In genomic region chr9:85743290-85744128, GRCh38 we compare ENCODE assay signal across 9 cellular contexts. TPM values are rescaled to one million over a fixed set of nuclear protein-coding genes. Genes with fewer than 3 reads are reported as not detected.
DNase-seq lines count a peak whose midpoint lies in the region; ATAC-seq and TF ChIP-seq lines count a peak whose summit lies in the region.
"Had no signal": no experiment of that assay in that cellular context is flagged by ENCODE, and none has a peak within 500 bp of the region (broad histone marks: within the 10 kb centered on the region; RNA-seq: fewer than 3 reads in every experiment).

No MANE protein-coding gene starts in this region.

- H3K36me3 ChIP-seq in ACC112 (ENCODE audit: insufficient read depth, low read length) (no peaks in the 10 kb centered on the region), SK-N-MC (ENCODE audit: insufficient read depth, low read length) (no peaks in the 10 kb centered on the region)
- H3K36me3 ChIP-seq: suprapubic skin had no signal

- H3K79me1 ChIP-seq in H9 (ENCODE audit: insufficient read depth, low read depth, low read length, poor library complexity, severe bottlenecking) = no peaks in the 10 kb centered on the region

- no peaks in the 10 kb centered on the region for H3K9me3 Mint-ChIP-seq in H9

- no peak overlapping the region for H3K14ac ChIP-seq in H9 (ENCODE audit: insufficient read depth, low read length)

- no peak overlapping the region for H3K4ac ChIP-seq in H9 (ENCODE audit: low read depth, low read length)

- H3K27me3 Mint-ChIP-seq in H9 (ENCODE audit: low read depth) = no peaks in the 10 kb centered on the region

- H3K23me2 ChIP-seq in H9 (ENCODE audit: insufficient read length, low read depth, low read length, poor library complexity, severe bottlenecking) = peaks cover 4% of the 10 kb centered on the region

- H3K9me3 ChIP-seq in H9 (ENCODE audit: control insufficient read depth, low read depth, low read length) (no peaks in the 10 kb centered on the region), SK-N-MC (ENCODE audit: low read depth, low read length) (no peaks in the 10 kb centered on the region)
- H3K9me3 ChIP-seq: suprapubic skin had no signal

- peak overlapping the region; percentile 54 to 67; a peak in 4 of 5 replicates for H3K4me3 Mint-ChIP-seq in H9

- H4K8ac ChIP-seq in H9 (replicated peaks; ENCODE audit: insufficient read length, low read depth, low read length) = no peak overlapping the region

- no peak overlapping the region for H3T11ph ChIP-seq in H9 (ENCODE audit: low read length)

- H3K9ac ChIP-seq in H9 (ENCODE audit: extremely low read depth, insufficient read length, low read length) (no peak overlapping the region), SK-N-MC (ENCODE audit: insufficient read length) (peak overlapping the region; percentile 66)

- ATAC-seq in GM21576 (IDR thresholded peaks at IDR 0.05; ENCODE audit: unreplicated experiment) (no peak), HG02623 (IDR thresholded peaks at IDR 0.05; ENCODE audit: unreplicated experiment) (no peak), GM21367 (IDR thresholded peaks at IDR 0.05; ENCODE audit: unreplicated experiment) (no peak)

- peaks cover 33 to 36% of the 10 kb centered on the region in 2 experiments for H3K4me1 Mint-ChIP-seq in H9

- no peak overlapping the region for H4K91ac ChIP-seq in H9 (ENCODE audit: insufficient read length, low read depth, low read length)

- no peak overlapping the region for H2AK5ac ChIP-seq in H9 (ENCODE audit: insufficient read length, low read length)

- no peak overlapping the region; the same call in 1 of the 2 replicates for H3K4me3 ChIP-seq in ACC112 (ENCODE audit: low read depth, low read length)
- peak overlapping the region; percentile 80 for H3K4me3 ChIP-seq in SK-N-MC
- no peak overlapping the region for H3K4me3 ChIP-seq in fibroblast of villous mesenchyme (ENCODE audit: low read depth, low read length)

- H4K20me1 ChIP-seq in H9 (ENCODE audit: control insufficient read depth, insufficient read depth, insufficient read length) = no peaks in the 10 kb centered on the region

- peak overlapping the region; percentile 82 for H3K27ac ChIP-seq in ACC112 (ENCODE audit: low read depth, low read length)
- H3K27ac ChIP-seq in H9 (ENCODE audit: insufficient read length, low read depth, low read length) = no peak overlapping the region
- no peak overlapping the region for H3K27ac ChIP-seq in SK-N-MC
- H3K27ac ChIP-seq: suprapubic skin had no signal

- H2BK5ac ChIP-seq in H9 (ENCODE audit: insufficient read length, low read length) = no peak overlapping the region

- peaks cover 23% of the 10 kb centered on the region for H3K79me2 ChIP-seq in ACC112 (ENCODE audit: control insufficient read depth, insufficient read depth, low read length, unreplicated experiment)
- peaks cover 10% of the 10 kb centered on the region; the same call in 1 of the 2 replicates for H3K79me2 ChIP-seq in H9 (ENCODE audit: insufficient read depth, low read length)

- TF ChIP-seq CTCF in H9 (conservative IDR thresholded peaks at IDR 0.05) (no peak), fibroblast of villous mesenchyme (IDR thresholded peaks at IDR 0.05; ENCODE audit: insufficient read depth, low read depth, low read length) (no peak)

- H2AFZ ChIP-seq in ACC112 (ENCODE audit: low read length, unreplicated experiment) (no peak overlapping the region), H9 (ENCODE audit: low read length) (no peak overlapping the region)

- peak overlapping the region; percentile 1 for H3K4me2 ChIP-seq in H9 (ENCODE audit: insufficient read depth, insufficient read length, low read length)

- no peak overlapping the region for H3K23ac ChIP-seq in H9 (ENCODE audit: insufficient read length, low read depth, low read length)

- no peak overlapping the region for H2BK20ac ChIP-seq in H9 (ENCODE audit: low read depth, low read length, poor library complexity, severe bottlenecking)

- peak overlapping the region in 1 of 3 experiments; percentile 41; a peak in 1 of 7 replicates for H3K27ac Mint-ChIP-seq in H9

- H4K5ac ChIP-seq in H9 (ENCODE audit: insufficient read length, low read depth, low read length) = no peak overlapping the region

- no peak overlapping the region for H3K56ac ChIP-seq in H9 (ENCODE audit: insufficient read length, low read depth, low read length)

- no peak overlapping the region for H3K18ac ChIP-seq in H9 (ENCODE audit: insufficient read length, low read depth, low read length)

- no peak overlapping the region for H2BK15ac ChIP-seq in H9 (ENCODE audit: low read depth, low read length)

- peaks cover 34% of the 10 kb centered on the region for H3K27me3 ChIP-seq in ACC112 (ENCODE audit: insufficient read depth, low read length)
- H3K27me3 ChIP-seq in H9 (ENCODE audit: insufficient read depth, low read length) = no peaks in the 10 kb centered on the region
- H3K27me3 ChIP-seq: suprapubic skin had no signal

- no peak overlapping the region for H2BK120ac ChIP-seq in H9 (ENCODE audit: low read depth, low read length, poor library complexity, severe bottlenecking)

- H3K4me1 ChIP-seq in ACC112 (ENCODE audit: control insufficient read depth, insufficient read depth, low read length, unreplicated experiment) (peaks cover 16% of the 10 kb centered on the region), H9 (ENCODE audit: insufficient read depth, low read length) (no peaks in the 10 kb centered on the region)

- H2BK12ac ChIP-seq in H9 (ENCODE audit: insufficient read length, low read depth, low read length) = no peak overlapping the region

- H3K36me3 Mint-ChIP-seq in H9 (ENCODE audit: insufficient read depth in 1 of 3, low read depth in 3 of 3) = no peaks in the 10 kb centered on the region; a peak in 1 of 7 replicates

- no CpG with 5 or more reads among the region's 14 CpGs for WGBS in H9 (ENCODE audit: extremely low coverage, insufficient read length, low lambda C conversion rate)

- DNase-seq in H9 = peak; percentile 38
- DNase-seq in SK-N-MC (ENCODE audit: low read depth, low spot score) = peak; percentile 12
- DNase-seq in fibroblast of villous mesenchyme (ENCODE audit: low read depth) = peak; percentile 93
- peak; percentile 53 for DNase-seq in stromal cell of bone marrow (ENCODE audit: low read depth)

RNA-seq across cellular contexts. Expression of gene AGTPBP1, which starts 1.8 kb away (rescaled TPM):
- total RNA-seq in H9 (2021) (53.1 and 53.3 TPM in 2 replicates), fibroblast of villous mesenchyme (5.5 and 6.9 TPM in 2 replicates)

Comparison
In these comparisons a context has a peak if more than half of its experiments do, and no peak if none do; other contexts are left out.
1. DNase-seq: peak in every context shown above with its lines; median percentile 93 in fibroblast of villous mesenchyme; 53 in stromal cell of bone marrow; 38 in H9; 12 in SK-N-MC.